In the genomic region with DNA sequence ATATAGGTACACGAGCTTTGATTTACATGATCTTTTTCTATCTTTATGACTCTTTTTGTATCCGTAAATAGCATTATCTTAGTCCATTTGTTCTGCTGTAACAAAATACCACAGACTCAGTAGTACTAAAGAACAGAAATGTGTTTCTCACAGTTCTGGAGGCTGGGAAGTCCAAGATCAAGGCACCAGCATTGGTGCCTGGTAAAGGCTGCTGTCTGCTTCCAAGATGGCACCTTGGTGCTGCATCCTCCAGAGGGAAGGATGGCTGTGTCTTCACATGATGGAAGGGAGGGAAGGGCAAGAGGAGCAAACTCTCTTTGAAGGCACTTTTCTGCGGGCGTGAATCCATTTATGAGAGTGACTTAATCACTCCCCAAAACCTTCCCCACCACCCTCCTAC, we compare ENCODE assay signal across 21 cellular contexts.
"Had no signal": no experiment of that assay in that cellular context is flagged by ENCODE, and none has a peak within 500 bp of the region (broad histone marks: within the 10 kb centered on the region; RNA-seq: fewer than 3 reads in every experiment).

No MANE protein-coding gene starts in this region.

- H3K9me3 Mint-ChIP-seq: stimulated activated naive CD8-positive, alpha-beta T cell treated with anti-CD3 and anti-CD28 coated beads, Interleukin-15, Interleukin-2, amounts not matched to agents 100 ng/mL and 50 ng/mL, for 24 hours had no signal

- H3K27ac ChIP-seq: left ventricle myocardium inferior, ovary, right atrium auricular region, skin epidermis, suprapubic skin, thoracic aorta, tibial artery, upper lobe of right lung had no signal

- H3K4me3 Mint-ChIP-seq: mesothelial cell of epicardium; naive B cell; natural killer cell; nephron progenitor cell; stimulated activated naive CD8-positive, alpha-beta T cell treated with anti-CD3 and anti-CD28 coated beads, Interleukin-15, Interleukin-2, amounts not matched to agents 100 ng/mL and 50 ng/mL, for 24 hours had no signal

- H3K9me3 ChIP-seq: ovary, suprapubic skin, tibial artery, upper lobe of right lung had no signal

- H3K27me3 Mint-ChIP-seq: naive B cell; progenitor cell of endocrine pancreas; stimulated activated naive CD8-positive, alpha-beta T cell treated with anti-CD3 and anti-CD28 coated beads, Interleukin-15, Interleukin-2, amounts not matched to agents 100 ng/mL and 50 ng/mL, for 24 hours had no signal

- H3K4me1 ChIP-seq: left ventricle myocardium inferior, right atrium auricular region, suprapubic skin, tibial artery, upper lobe of right lung had no signal

- ATAC-seq: natural killer cell, sciatic nerve, upper lobe of right lung had no signal

- H3K27ac Mint-ChIP-seq: mesothelial cell of epicardium; natural killer cell; nephron progenitor cell; progenitor cell of endocrine pancreas; stimulated activated naive CD8-positive, alpha-beta T cell treated with anti-CD3 and anti-CD28 coated beads, Interleukin-15, Interleukin-2, amounts not matched to agents 100 ng/mL and 50 ng/mL, for 24 hours had no signal

- H3K27me3 ChIP-seq: ovary, right atrium auricular region, suprapubic skin, tibial artery, upper lobe of right lung had no signal

- DNase-seq: islet precursor cell; left ventricle myocardium inferior; naive B cell; natural killer cell; nephron progenitor cell; ovary; stimulated activated CD4-positive, alpha-beta T cell treated with anti-CD3 and anti-CD28 coated beads, Interleukin-12 subunit alpha, Interleukin-12 subunit beta, amount 100 ng/mL, for 4 hours; stimulated activated CD4-positive, alpha-beta T cell treated with anti-CD3 and anti-CD28 coated beads, Interleukin-15, amount 100 ng/mL, for 24 hours; stimulated activated CD4-positive, alpha-beta T cell treated with anti-CD3 and anti-CD28 coated beads, Interleukin-2, amount 100 ng/mL, for 24 hours; stimulated activated CD4-positive, alpha-beta T cell treated with anti-CD3 and anti-CD28 coated beads, Interleukin-4, amount 100 ng/mL, for 1 hour; stimulated activated naive CD4-positive, alpha-beta T cell; tibial artery; upper lobe of right lung had no signal

- H3K4me1 Mint-ChIP-seq: mesothelial cell of epicardium, naive B cell, natural killer cell, nephron progenitor cell had no signal
